1 cellular context compared by ENCODE assay signal in genomic region chr9:116149844-116150243, GRCh38.
TF ChIP-seq lines count a peak whose summit lies in the region.

No MANE protein-coding gene starts in this region.

TF ChIP-seq in HCT116, 20 proteins besides CTCF, POLR2A, EP300 and RAD21 (continued from another document):
- TF ChIP-seq REST (IDR thresholded peaks at IDR 0.05; ENCODE audit: low read depth) (no peak), CEBPB (IDR thresholded peaks at IDR 0.05; ENCODE audit: low read depth) (no peak), CBX3 (IDR thresholded peaks at IDR 0.05; ENCODE audit: low read depth) (no peak), ZBTB33 (IDR thresholded peaks at IDR 0.05; ENCODE audit: extremely low read depth, insufficient replicate concordance, low read length) (no peak), TCF7L2 (IDR thresholded peaks at IDR 0.05; ENCODE audit: borderline replicate concordance, extremely low read depth, insufficient read depth, insufficient read length) (no peak), ELF1 (IDR thresholded peaks at IDR 0.05; ENCODE audit: borderline replicate concordance, low read depth) (no peak), ZNF274 (IDR thresholded peaks at IDR 0.05; ENCODE audit: low read depth, low read length) (no peak), ZFX (IDR thresholded peaks at IDR 0.05) (no peak), YY1 (IDR thresholded peaks at IDR 0.05; ENCODE audit: extremely low read depth, insufficient replicate concordance, low read depth, low read length) (no peak), SRF (IDR thresholded peaks at IDR 0.05; ENCODE audit: low read depth) (no peak), SP1 (IDR thresholded peaks at IDR 0.05; ENCODE audit: low read depth) (no peak)
